ENCODE assay signal across 8 cellular contexts in genomic region chr19:51366050-51366998, GRCh38. TPM values are rescaled to one million over a fixed set of nuclear protein-coding genes. Genes with fewer than 3 reads are reported as not detected.
DNase-seq lines count a peak whose midpoint lies in the region; ATAC-seq and TF ChIP-seq lines count a peak whose summit lies in the region.

TSS of gene ETFB (minus strand) at chr19:51366388. CDS start at chr19:51366326, 62 bp downstream.

- peak within 1 kb of the TSS; percentile 87 for H3K9ac ChIP-seq in smooth muscle cell (ENCODE audit: low read depth)

- peak; percentile 63 for ATAC-seq in HG02798 (IDR thresholded peaks at IDR 0.05; ENCODE audit: poor library complexity, unreplicated experiment)

- H3K9me3 Mint-ChIP-seq in immature natural killer cell, result no peaks in the 10 kb centered on the region

- peak within 1 kb of the TSS; percentile 94 to 100 (median 100) for H3K27ac Mint-ChIP-seq in immature natural killer cell

- no peaks in the 10 kb centered on the region for H3K36me3 ChIP-seq in smooth muscle cell (ENCODE audit: low read depth)

- H3F3A ChIP-seq in smooth muscle cell (ENCODE audit: low read depth), result no peaks in the 10 kb centered on the region

- peaks cover 21 to 34% (median 23%) of the 10 kb centered on the region in 3 donors for H3K27me3 Mint-ChIP-seq in immature natural killer cell (ENCODE audit: low read depth in 3 of 3)

- H2AFZ ChIP-seq in smooth muscle cell (ENCODE audit: low read depth), result peak within 1 kb of the TSS; percentile 89

- TF ChIP-seq POLR2A in GM10847 (IDR thresholded peaks at IDR 0.05; ENCODE audit: extremely low read depth, insufficient read length), result peak; percentile 69

- H3K79me2 ChIP-seq in smooth muscle cell (ENCODE audit: low read depth), result no peaks in the 10 kb centered on the region

- peaks cover 42 to 69% of the 10 kb centered on the region in 2 donors for H3K4me1 Mint-ChIP-seq in immature natural killer cell

- H3K4me1 ChIP-seq in smooth muscle cell (ENCODE audit: low read depth), result peaks cover 22% of the 10 kb centered on the region

- TF ChIP-seq CTCF in cardiac fibroblast (IDR thresholded peaks at IDR 0.05; ENCODE audit: low read depth, low read length) (no peak), smooth muscle cell (IDR thresholded peaks at IDR 0.05; ENCODE audit: borderline replicate concordance, insufficient read depth, poor library complexity, severe bottlenecking) (no peak)

- peak within 1 kb of the TSS; percentile 88 for H3K27ac ChIP-seq in smooth muscle cell (ENCODE audit: low read depth)

- 1% methylated on average over 50 of the region's 64 CpGs for WGBS in smooth muscle cell (ENCODE audit: low lambda C conversion rate)

- no peaks in the 10 kb centered on the region for H3K9me3 ChIP-seq in smooth muscle cell (replicated peaks; ENCODE audit: low read depth)

- H4K20me1 ChIP-seq in smooth muscle cell (ENCODE audit: low read depth), result no peaks in the 10 kb centered on the region

- peak within 1 kb of the TSS; percentile 86 to 92 for H3K4me3 ChIP-seq in cardiac fibroblast (replicated peaks in 1 of 2; ENCODE audit: low read depth in 2 of 2, low read length in 2 of 2)
- peak within 1 kb of the TSS; percentile 93 for H3K4me3 ChIP-seq in smooth muscle cell

- H3K36me3 Mint-ChIP-seq in immature natural killer cell, result peaks cover 13 to 18% (median 14%) of the 10 kb centered on the region in 3 donors

- H3K4me2 ChIP-seq in smooth muscle cell, result peak within 1 kb of the TSS; percentile 100

- peak within 1 kb of the TSS; percentile 94 to 100 (median 98) for H3K4me3 Mint-ChIP-seq in immature natural killer cell

- peak; percentile 96 for DNase-seq in NCI-H2171 treated with DMSO at 0.1 percent for 48 hours (lab: John Stamatoyannopoulos, UW)
- DNase-seq in activated CD4-positive, CD25-positive, alpha-beta regulatory T cell (lab: John Stamatoyannopoulos, UW), result peak; percentile 81 to 87 (median 84)
- peak; percentile 98 to 99 for DNase-seq in cardiac fibroblast (ENCODE audit: low read depth in 2 of 2)
- DNase-seq in immature natural killer cell, result peak; percentile 88 to 89 (median 89)
- DNase-seq in smooth muscle cell (lab: John Stamatoyannopoulos, UW; ENCODE audit: unreplicated experiment), result peak; percentile 89
- no peak for DNase-seq in NCI-H1417 treated with DMSO at 0.1 percent for 48 hours (lab: John Stamatoyannopoulos, UW)

- H3K27me3 ChIP-seq in smooth muscle cell (ENCODE audit: low read depth), result no peaks in the 10 kb centered on the region

RNA-seq across cellular contexts. Expression of gene ETFB, which starts in this region (rescaled TPM):
- polyA plus RNA-seq in immature natural killer cell (10 to 100 TPM; 49.9 to 74.4 (median 69.3) TPM), smooth muscle cell (94.5 and 108 TPM in 2 replicates)
- total RNA-seq in smooth muscle cell, result 38.0 and 51.1 TPM in 2 replicates
